In the genomic region with DNA sequence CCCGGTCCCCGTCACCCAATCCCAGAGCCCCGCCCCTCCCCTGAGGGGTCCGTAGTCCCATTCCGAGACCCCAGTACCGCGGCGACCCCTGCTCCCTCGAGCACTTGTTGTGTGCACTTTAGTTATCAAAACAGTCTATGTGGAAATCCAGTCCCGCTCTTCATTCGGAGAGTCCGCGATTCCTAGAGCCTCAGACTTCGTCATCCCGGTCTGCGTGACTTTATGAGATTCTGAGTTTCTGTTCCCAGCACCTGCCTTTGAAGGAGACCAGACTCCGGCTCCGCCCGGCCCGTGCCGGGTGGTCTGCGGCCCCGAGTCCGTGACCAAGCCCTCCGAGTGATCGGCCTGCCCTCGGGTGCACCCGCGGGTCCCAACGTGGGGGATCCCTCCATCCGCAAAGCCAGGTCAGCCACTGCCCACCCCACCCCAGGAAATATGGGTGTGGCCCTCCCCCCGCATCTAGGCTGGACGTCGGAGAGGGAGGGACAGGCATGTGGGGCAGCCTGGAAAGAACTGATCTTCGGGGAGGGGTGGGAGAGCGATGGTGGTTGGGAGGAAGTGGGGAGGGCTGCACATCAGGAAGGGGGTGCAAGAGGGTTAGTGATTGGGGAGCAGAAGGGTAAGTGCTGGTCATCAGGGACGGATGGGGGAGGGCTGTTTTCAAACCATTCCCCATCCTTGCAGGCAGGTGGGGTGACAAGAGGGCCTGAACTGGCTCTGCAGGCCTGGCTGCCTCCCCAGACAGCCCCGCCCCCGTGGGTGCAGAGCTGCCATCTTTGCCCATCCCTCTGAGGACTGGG, we compare ENCODE assay signal across 8 cellular contexts. TPM values are rescaled to one million over a fixed set of nuclear protein-coding genes. Genes with fewer than 3 reads are reported as not detected.
DNase-seq lines count a peak whose midpoint lies in the region; TF ChIP-seq lines count a peak whose summit lies in the region.

No MANE protein-coding gene starts in this region.

- peaks cover 22% of the 10 kb centered on the region for H3K4me1 ChIP-seq in cardiac muscle cell (ENCODE audit: low read depth)

- H3K4me3 ChIP-seq in BJ (ENCODE audit: low read depth, low read length), result peak overlapping the region; percentile 96
- H3K4me3 ChIP-seq in cardiac muscle cell, result peak overlapping the region; percentile 97

- H3K36me3 Mint-ChIP-seq in osteocyte (ENCODE audit: unreplicated experiment), result peaks cover 34% of the 10 kb centered on the region

- CTCF ChIA-PET in BJ (lab: Yijun Ruan, JAX), result interaction anchor here (0.7 to 1.4 kb wide), 3 partner anchors 9 to 15 kb away, joined by 3 to 4 read pairs (median 3); no protein-coding TSS in a partner anchor

- DNase-seq in BJ (ENCODE audit: low read depth) (no peak), GM19240 (ENCODE audit: insufficient read length, low spot score) (peak; percentile 33), HK-2 (ENCODE audit: unreplicated experiment) (peak; percentile 70), SK-N-DZ (ENCODE audit: low spot score) (peak; percentile 61), cardiac muscle cell (ENCODE audit: low read depth in 1 of 2, low spot score in 1 of 2) (peak; percentile 48 to 57), osteocyte (ENCODE audit: extremely low spot score, unreplicated experiment) (no peak), NCI-H1694 treated with DMSO at 0.1 percent for 48 hours (lab: John Stamatoyannopoulos, UW) (no peak)

- POLR2A ChIA-PET in BJ (lab: Charles Lee), result interaction anchor here (0.6 kb wide), 1 partner anchor 28 kb away, joined by 3 read pairs; a partner anchor contains a TSS

- H3K27ac Mint-ChIP-seq in osteocyte (ENCODE audit: unreplicated experiment), result peak overlapping the region; percentile 97

- H3K9me3 Mint-ChIP-seq in osteocyte (ENCODE audit: unreplicated experiment), result no peaks in the 10 kb centered on the region

- H3K27me3 ChIP-seq in BJ (ENCODE audit: control insufficient read depth, insufficient read depth, low read length) (no peaks in the 10 kb centered on the region), cardiac muscle cell (no peaks in the 10 kb centered on the region)

- peaks cover 21% of the 10 kb centered on the region for H3K36me3 ChIP-seq in BJ (ENCODE audit: control insufficient read depth, insufficient read depth, low read length)
- H3K36me3 ChIP-seq in cardiac muscle cell, result peaks cover 24% of the 10 kb centered on the region

- H3K27ac ChIP-seq in adipose tissue (ENCODE audit: low read depth, low read length), result peak overlapping the region; percentile 73
- peak overlapping the region; percentile 80 for H3K27ac ChIP-seq in cardiac muscle cell

- H3K27me3 Mint-ChIP-seq in osteocyte (ENCODE audit: unreplicated experiment), result no peaks in the 10 kb centered on the region

- peak overlapping the region; percentile 92 for H3K4me3 Mint-ChIP-seq in osteocyte (ENCODE audit: unreplicated experiment)

- 2 to 3% (median 3%) methylated on average over 39 of the region's 39 CpGs for WGBS in adipose tissue, 3 donors

- no peak for TF ChIP-seq CTCF in BJ (IDR thresholded peaks at IDR 0.05; ENCODE audit: insufficient read depth, low read depth, low read length)
- TF ChIP-seq CTCF in cardiac muscle cell (IDR thresholded peaks at IDR 0.05; ENCODE audit: low read depth, low read length), result no peak
- TF ChIP-seq CTCF in osteocyte (IDR thresholded peaks at IDR 0.05), result no peak

- peaks cover 42% of the 10 kb centered on the region for H3K4me1 Mint-ChIP-seq in osteocyte (ENCODE audit: unreplicated experiment)

- H3K9me3 ChIP-seq in cardiac muscle cell (ENCODE audit: low read depth), result no peaks in the 10 kb centered on the region

RNA-seq across cellular contexts. Expression of a gene that starts 0.6 kb away (rescaled TPM):
- polyA plus RNA-seq in BJ (2011; rRNA removed), result 3.5 and 5.2 TPM in 2 replicates
- 4.5 and 4.6 TPM in 2 replicates for polyA minus RNA-seq in BJ (2011; rRNA and poly(A)+ RNA removed)
- 18.6 and 18.9 TPM in 2 replicates for polyA plus RNA-seq in SK-N-DZ (2014; cell fraction: cytosol; rRNA removed)
- polyA plus RNA-seq in SK-N-DZ (2014; cell fraction: nucleus; rRNA removed), result 30.0 and 36.0 TPM in 2 replicates
- 10 to 100 TPM in 1 of 3 donors, 1 to 10 TPM in 2; 5.8 to 12.9 (median 8.3) TPM for polyA plus RNA-seq in adipose tissue
- total RNA-seq in cardiac muscle cell, result 32.6 and 39.4 TPM in 2 replicates
- polyA plus RNA-seq in cardiac muscle cell, result 37.1 and 39.7 TPM in 2 replicates
- 23.5 and 26.0 TPM in 2 replicates for total RNA-seq in osteocyte

RNA-seq across cellular contexts. Expression of a gene that starts 0.7 kb away (rescaled TPM):
- 2,343 and 2,359 TPM in 2 replicates for polyA plus RNA-seq in BJ (2011; rRNA removed)
- 989 and 1,794 TPM in 2 replicates for polyA minus RNA-seq in BJ (2011; rRNA and poly(A)+ RNA removed)
- 1,887 and 2,362 TPM in 2 replicates for polyA plus RNA-seq in SK-N-DZ (2014; cell fraction: cytosol; rRNA removed)
- polyA plus RNA-seq in SK-N-DZ (2014; cell fraction: nucleus; rRNA removed), result 1,256 and 1,841 TPM in 2 replicates
- polyA plus RNA-seq in adipose tissue, result 1,000 to 10,000 TPM; 2,597 to 3,737 (median 3,003) TPM
- total RNA-seq in cardiac muscle cell, result 1,318 and 1,367 TPM in 2 replicates
- 335 and 434 TPM in 2 replicates for polyA plus RNA-seq in cardiac muscle cell
- 1,078 and 1,108 TPM in 2 replicates for total RNA-seq in osteocyte

RNA-seq across cellular contexts. Expression of a gene that starts 27.7 kb away (rescaled TPM):
- polyA plus RNA-seq in BJ (2011; rRNA removed) (5.3 and 6.9 TPM in 2 replicates), adipose tissue (1 to 10 TPM; 1.7 to 2.5 (median 1.9) TPM), cardiac muscle cell (4.6 and 5.2 TPM in 2 replicates)
- polyA minus RNA-seq in BJ (2011; rRNA and poly(A)+ RNA removed), result 10.4 and 18.1 TPM in 2 replicates
- polyA plus RNA-seq in SK-N-DZ (2014; cell fraction: cytosol; rRNA removed), result 4.4 and 4.9 TPM in 2 replicates
- polyA plus RNA-seq in SK-N-DZ (2014; cell fraction: nucleus; rRNA removed), result 4.1 and 5.1 TPM in 2 replicates
- total RNA-seq in cardiac muscle cell (8.2 and 8.8 TPM in 2 replicates), osteocyte (9.0 and 11.5 TPM in 2 replicates)

RNA-seq across cellular contexts. Expression of a gene that starts 54.9 kb away (rescaled TPM):
- polyA plus RNA-seq in BJ (2011; rRNA removed), result 9.5 and 16.7 TPM in 2 replicates
- polyA minus RNA-seq in BJ (2011; rRNA and poly(A)+ RNA removed), result 6.0 and 11.2 TPM in 2 replicates
- polyA plus RNA-seq in SK-N-DZ (2014; cell fraction: cytosol; rRNA removed), result 26.4 TPM in 2 replicates
- polyA plus RNA-seq in SK-N-DZ (2014; cell fraction: nucleus; rRNA removed), result 65.9 and 66.7 TPM in 2 replicates
- 10 to 100 TPM in 2 of 3 donors, 1 to 10 TPM in 1; 9.7 to 16.3 (median 15.2) TPM for polyA plus RNA-seq in adipose tissue
- total RNA-seq in cardiac muscle cell, result 45.1 and 45.3 TPM in 2 replicates
- 54.2 and 62.2 TPM in 2 replicates for polyA plus RNA-seq in cardiac muscle cell
- 18.2 and 18.7 TPM in 2 replicates for total RNA-seq in osteocyte

Comparison
In these comparisons a context has a peak if more than half of its experiments do, and no peak if none do; other contexts are left out.
1. DNase-seq: peak in GM19240 (single experiment), HK-2 (single experiment), SK-N-DZ (single experiment) and cardiac muscle cell (2 of 2); none in BJ (single experiment), osteocyte (single experiment) and NCI-H1694 treated with DMSO at 0.1 percent for 48 hours (single experiment).